Comparison of ENCODE assay signal across 8 cellular contexts in the genomic region with DNA sequence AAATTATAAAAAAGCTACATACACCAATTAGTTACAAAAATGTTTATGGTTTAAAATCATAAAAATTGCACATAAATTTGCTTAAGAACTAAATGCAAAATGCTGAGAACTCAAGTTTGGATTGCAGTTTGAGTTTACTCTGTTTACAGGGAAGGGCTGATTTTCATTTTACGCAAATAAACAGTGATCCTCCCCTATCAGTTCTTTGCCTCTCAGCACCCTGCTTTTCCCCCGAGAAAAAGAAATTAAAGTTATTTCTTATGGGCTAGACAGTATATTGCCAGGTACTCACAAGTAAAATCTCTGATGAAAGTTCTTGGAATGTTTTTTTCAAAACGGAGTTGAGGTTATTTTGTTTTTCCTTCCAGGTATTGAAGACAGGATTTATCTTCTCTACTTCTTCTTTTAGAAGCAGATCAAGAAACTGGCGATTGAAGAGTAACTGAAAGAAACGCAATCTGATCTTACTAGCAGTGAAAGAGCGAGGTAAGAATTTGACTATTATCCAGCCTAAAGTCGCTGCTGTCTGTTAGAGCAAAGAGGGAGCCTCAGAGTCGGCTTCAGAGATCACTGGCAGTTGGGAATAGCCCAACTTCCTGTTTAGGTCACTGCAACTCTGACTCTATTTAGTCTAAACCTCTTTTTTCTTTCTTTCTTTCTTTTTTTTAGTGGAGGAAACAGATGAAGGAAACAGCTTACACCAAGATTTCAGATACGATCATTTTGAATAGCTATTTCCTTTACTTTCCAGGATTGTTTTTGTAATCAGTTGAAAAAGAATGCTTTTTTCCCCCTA. TPM values are rescaled to one million over a fixed set of nuclear protein-coding genes. Genes with fewer than 3 reads are reported as not detected.
DNase-seq lines count a peak whose midpoint lies in the region; ATAC-seq and TF ChIP-seq lines count a peak whose summit lies in the region.

Gene TFPI, minus strand, starts transcription at position 528 of the 796 bp plus-strand sequence. CDS start 50,667 bp downstream, outside the sequence.

- 0 out of 3 replicates have a peak, but pooled peaks have one; percentile 52 for ATAC-seq in RWPE2 (ENCODE audit: low read depth)
- peak; percentile 44 for ATAC-seq in naive thymus-derived CD4-positive, alpha-beta T cell
- no peak for ATAC-seq in CD8-positive, alpha-beta T cell
- ATAC-seq in GM18867 (IDR thresholded peaks at IDR 0.05; ENCODE audit: unreplicated experiment), result no peak
- ATAC-seq in GM21360 (IDR thresholded peaks at IDR 0.05; ENCODE audit: unreplicated experiment), result no peak
- ATAC-seq in HG03442 (IDR thresholded peaks at IDR 0.05; ENCODE audit: unreplicated experiment), result no peak

- peaks cover 0 to 4% (median 0%) of the 10 kb centered on the region in 11 donors for H3K9me3 Mint-ChIP-seq in naive thymus-derived CD4-positive, alpha-beta T cell
- H3K9me3 Mint-ChIP-seq in CD8-positive, alpha-beta T cell, result no peaks in the 10 kb centered on the region

- peaks cover 16% of the 10 kb centered on the region for H3K4me1 ChIP-seq in RWPE2 (ENCODE audit: insufficient read depth, poor library complexity, severe bottlenecking)
- H3K4me1 ChIP-seq in esophagus muscularis mucosa, result peaks cover 0 to 8% (median 4%) of the 10 kb centered on the region in 4 donors
- no peaks in the 10 kb centered on the region for H3K4me1 ChIP-seq in naive thymus-derived CD4-positive, alpha-beta T cell (ENCODE audit: control insufficient read depth in 2 of 2, insufficient read depth in 2 of 2, low read length in 2 of 2)
- H3K4me1 ChIP-seq in CD8-positive, alpha-beta T cell (ENCODE audit: insufficient read depth, low read length), result no peaks in the 10 kb centered on the region

- H3K36me3 Mint-ChIP-seq in naive thymus-derived CD4-positive, alpha-beta T cell, result no peaks in the 10 kb centered on the region
- H3K36me3 Mint-ChIP-seq in CD8-positive, alpha-beta T cell, result no peaks in the 10 kb centered on the region

- peak within 1 kb of the TSS; percentile 39 for H3K27ac ChIP-seq in RWPE2 (ENCODE audit: poor library complexity, severe bottlenecking)
- peak within 1 kb of the TSS; percentile 53 to 70 (median 62) for H3K27ac ChIP-seq in esophagus muscularis mucosa (replicated peaks in 1 of 4)
- H3K27ac ChIP-seq in naive thymus-derived CD4-positive, alpha-beta T cell (ENCODE audit: low read depth, low read length), result no peak within 1 kb of the TSS
- no peak within 1 kb of the TSS for H3K27ac ChIP-seq in CD8-positive, alpha-beta T cell (ENCODE audit: low read depth, low read length)

- TF ChIP-seq CTCF in RWPE2 (IDR thresholded peaks at IDR 0.05; ENCODE audit: poor library complexity, severe bottlenecking) (no peak), esophagus muscularis mucosa (IDR thresholded peaks at IDR 0.05) (no peak)
- no peak for TF ChIP-seq CTCF in CD8-positive, alpha-beta T cell (IDR thresholded peaks at IDR 0.05)

- peaks cover 0 to 15% (median 7%) of the 10 kb centered on the region in 7 donors for H3K4me1 Mint-ChIP-seq in naive thymus-derived CD4-positive, alpha-beta T cell
- peaks cover 7% of the 10 kb centered on the region for H3K4me1 Mint-ChIP-seq in CD8-positive, alpha-beta T cell (ENCODE audit: low read depth)

- CTCF ChIA-PET in naive thymus-derived CD4-positive, alpha-beta T cell (lab: Charles Lee), result no interaction called here
- CTCF ChIA-PET in CD8-positive, alpha-beta T cell (lab: Charles Lee), result no interaction called here

- no peak for TF ChIP-seq EP300 in esophagus muscularis mucosa (IDR thresholded peaks at IDR 0.05)

- H3K9me3 ChIP-seq in RWPE2 (ENCODE audit: severe bottlenecking) (no peaks in the 10 kb centered on the region), esophagus muscularis mucosa (no peaks in the 10 kb centered on the region)
- H3K9me3 ChIP-seq in naive thymus-derived CD4-positive, alpha-beta T cell (ENCODE audit: control insufficient read depth in 2 of 3, low read length in 3 of 3), result no peaks in the 10 kb centered on the region
- H3K9me3 ChIP-seq in CD8-positive, alpha-beta T cell (ENCODE audit: low read length), result no peaks in the 10 kb centered on the region

- POLR2A ChIA-PET in naive thymus-derived CD4-positive, alpha-beta T cell (lab: Charles Lee), result no interaction called here
- POLR2A ChIA-PET in CD8-positive, alpha-beta T cell (lab: Charles Lee), result no interaction called here

- DNase-seq in GM04503 (ENCODE audit: low read depth) (peak; percentile 39), RWPE2 (ENCODE audit: low spot score) (no peak), esophagus muscularis mucosa (ENCODE audit: extremely low spot score) (no peak)
- peak in 1 of 9 donors; percentile 3 for DNase-seq in naive thymus-derived CD4-positive, alpha-beta T cell
- DNase-seq in CD8-positive, alpha-beta T cell, result no peak

- peak within 1 kb of the TSS in 3 of 9 donors; percentile 42 to 62 (median 56) for H3K27ac Mint-ChIP-seq in naive thymus-derived CD4-positive, alpha-beta T cell
- H3K27ac Mint-ChIP-seq in CD8-positive, alpha-beta T cell, result no peak within 1 kb of the TSS

- H3K4me3 ChIP-seq in RWPE2 (ENCODE audit: severe bottlenecking) (peak within 1 kb of the TSS; percentile 21), esophagus muscularis mucosa (peak within 1 kb of the TSS; percentile 44 to 61 (median 52))
- no peak within 1 kb of the TSS for H3K4me3 ChIP-seq in naive thymus-derived CD4-positive, alpha-beta T cell (ENCODE audit: low read length)
- no peak within 1 kb of the TSS for H3K4me3 ChIP-seq in CD8-positive, alpha-beta T cell (ENCODE audit: low read depth, low read length)

- WGBS in esophagus muscularis mucosa, result 13% methylated on average over 9 of the region's 9 CpGs

- intact Hi-C loops in esophagus muscularis mucosa (cut with DNase I), result no loop called here
- intact Hi-C loops in naive thymus-derived CD4-positive, alpha-beta T cell (cut with micrococcal nuclease), result no loop called here
- intact Hi-C loops in CD8-positive, alpha-beta T cell (cut with DNase I, micrococcal nuclease), result no loop called here

- no peak for TF ChIP-seq POLR2A in esophagus muscularis mucosa (IDR thresholded peaks at IDR 0.05; ENCODE audit: low read depth)

- no peaks in the 10 kb centered on the region for H3K36me3 ChIP-seq in RWPE2 (ENCODE audit: low read depth)
- no peaks in the 10 kb centered on the region for H3K36me3 ChIP-seq in esophagus muscularis mucosa
- no peaks in the 10 kb centered on the region for H3K36me3 ChIP-seq in naive thymus-derived CD4-positive, alpha-beta T cell (ENCODE audit: control insufficient read depth in 2 of 3, insufficient read depth in 3 of 3, low read length in 3 of 3)
- no peaks in the 10 kb centered on the region for H3K36me3 ChIP-seq in CD8-positive, alpha-beta T cell (ENCODE audit: insufficient read depth, low read length)

- H3K27me3 Mint-ChIP-seq in naive thymus-derived CD4-positive, alpha-beta T cell, result peaks cover 0 to 19% (median 16%) of the 10 kb centered on the region in 5 donors
- peaks cover 2% of the 10 kb centered on the region for H3K27me3 Mint-ChIP-seq in CD8-positive, alpha-beta T cell (ENCODE audit: low read depth)

- no peaks in the 10 kb centered on the region for H3K27me3 ChIP-seq in RWPE2 (ENCODE audit: insufficient read depth, poor library complexity, severe bottlenecking)
- no peaks in the 10 kb centered on the region for H3K27me3 ChIP-seq in esophagus muscularis mucosa
- H3K27me3 ChIP-seq in naive thymus-derived CD4-positive, alpha-beta T cell (ENCODE audit: control insufficient read depth in 2 of 2, insufficient read depth in 2 of 2, low read length in 2 of 2), result no peaks in the 10 kb centered on the region
- no peaks in the 10 kb centered on the region for H3K27me3 ChIP-seq in CD8-positive, alpha-beta T cell (ENCODE audit: insufficient read depth, low read length)

- peak within 1 kb of the TSS in 8 of 10 donors; percentile 50 to 82 (median 64) for H3K4me3 Mint-ChIP-seq in naive thymus-derived CD4-positive, alpha-beta T cell
- H3K4me3 Mint-ChIP-seq in CD8-positive, alpha-beta T cell, result no peak within 1 kb of the TSS

RNA-seq across cellular contexts. Expression of gene TFPI, which starts in this region (rescaled TPM):
- total RNA-seq in esophagus muscularis mucosa, result 10 to 100 TPM; 57.3 to 93.1 (median 68.2) TPM
- 1 to 10 TPM in 1 of 5 experiments, under 1 TPM in 2, not detected in 2; 0.15 to 1.2 (median 0.56) TPM for total RNA-seq in naive thymus-derived CD4-positive, alpha-beta T cell
- polyA plus RNA-seq in naive thymus-derived CD4-positive, alpha-beta T cell, result not detected
- total RNA-seq in CD8-positive, alpha-beta T cell, result not detected

Comparison
In these comparisons a context has a peak if more than half of its experiments do, and no peak if none do; other contexts are left out.
1. RNA of gene TFPI (total RNA-seq): 57.3 to 93.1 TPM in esophagus muscularis mucosa; not detected in CD8-positive, alpha-beta T cell and 0.15 to 1.2 TPM in naive thymus-derived CD4-positive, alpha-beta T cell; every median in the first group is over 10 times any median in the second.
2. ATAC-seq: peak in RWPE2 (single experiment) and naive thymus-derived CD4-positive, alpha-beta T cell (single experiment); none in CD8-positive, alpha-beta T cell (single experiment), GM18867 (single experiment), GM21360 (single experiment) and HG03442 (single experiment).
3. H3K27ac ChIP-seq: peak in RWPE2 (single experiment) and esophagus muscularis mucosa (4 of 4); none in naive thymus-derived CD4-positive, alpha-beta T cell (single experiment) and CD8-positive, alpha-beta T cell (single experiment).
4. H3K4me3 ChIP-seq: peak in RWPE2 (single experiment) and esophagus muscularis mucosa (4 of 4); none in naive thymus-derived CD4-positive, alpha-beta T cell (single experiment) and CD8-positive, alpha-beta T cell (single experiment).